2 cellular contexts compared by ENCODE assay signal in the genomic region with DNA sequence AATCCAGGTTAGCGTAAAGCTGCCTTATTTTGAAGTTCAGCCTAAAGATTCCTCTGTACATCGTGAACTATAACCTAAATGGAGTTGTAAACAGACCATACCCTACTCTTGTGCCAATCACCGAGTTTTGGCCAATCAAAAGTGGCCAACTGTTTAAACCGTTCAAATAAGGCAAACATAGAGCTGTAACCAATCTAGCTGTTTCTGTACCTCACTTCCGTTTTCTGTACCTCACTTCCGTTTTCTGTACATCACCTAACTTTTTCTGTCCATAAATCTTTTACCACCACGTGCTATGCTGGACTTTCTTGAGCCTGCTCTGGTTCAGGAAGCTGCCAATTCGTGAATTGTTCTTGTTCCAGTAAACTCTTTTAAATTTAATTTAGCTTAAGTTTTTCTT.
A peak's percentile ranks its signal among the peaks of the same experiment; 100 is the strongest.
TF ChIP-seq lines count a peak whose summit lies in the region.

No MANE protein-coding gene starts in this region.

TF ChIP-seq in HEK293T, 16 proteins besides CTCF, POLR2A, EP300 and RAD21 (continued from another document):
- TF ChIP-seq, protein P1, sequence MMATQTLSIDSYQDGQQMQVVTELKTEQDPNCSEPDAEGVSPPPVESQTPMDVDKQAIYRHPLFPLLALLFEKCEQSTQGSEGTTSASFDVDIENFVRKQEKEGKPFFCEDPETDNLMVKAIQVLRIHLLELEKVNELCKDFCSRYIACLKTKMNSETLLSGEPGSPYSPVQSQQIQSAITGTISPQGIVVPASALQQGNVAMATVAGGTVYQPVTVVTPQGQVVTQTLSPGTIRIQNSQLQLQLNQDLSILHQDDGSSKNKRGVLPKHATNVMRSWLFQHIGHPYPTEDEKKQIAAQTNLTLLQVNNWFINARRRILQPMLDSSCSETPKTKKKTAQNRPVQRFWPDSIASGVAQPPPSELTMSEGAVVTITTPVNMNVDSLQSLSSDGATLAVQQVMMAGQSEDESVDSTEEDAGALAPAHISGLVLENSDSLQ (IDR thresholded peaks at IDR 0.05), result 0 out of 2 replicates have a peak, but pooled peaks have one; percentile 3
- no peak for TF ChIP-seq FOXA1 (IDR thresholded peaks at IDR 0.05)
- TF ChIP-seq SP1 (IDR thresholded peaks at IDR 0.05), result no peak

TF ChIP-seq in GM12878, 131 proteins besides CTCF, POLR2A, EP300 and RAD21 (continued from another document):
- TF ChIP-seq, protein P2, sequence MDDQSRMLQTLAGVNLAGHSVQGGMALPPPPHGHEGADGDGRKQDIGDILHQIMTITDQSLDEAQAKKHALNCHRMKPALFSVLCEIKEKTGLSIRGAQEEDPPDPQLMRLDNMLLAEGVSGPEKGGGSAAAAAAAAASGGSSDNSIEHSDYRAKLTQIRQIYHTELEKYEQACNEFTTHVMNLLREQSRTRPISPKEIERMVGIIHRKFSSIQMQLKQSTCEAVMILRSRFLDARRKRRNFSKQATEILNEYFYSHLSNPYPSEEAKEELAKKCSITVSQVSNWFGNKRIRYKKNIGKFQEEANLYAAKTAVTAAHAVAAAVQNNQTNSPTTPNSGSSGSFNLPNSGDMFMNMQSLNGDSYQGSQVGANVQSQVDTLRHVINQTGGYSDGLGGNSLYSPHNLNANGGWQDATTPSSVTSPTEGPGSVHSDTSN (IDR thresholded peaks at IDR 0.05; ENCODE audit: insufficient replicate concordance, low read depth, low read length), result peak; percentile 27
- peak; percentile 45; the same call in 1 of the 2 replicates for TF ChIP-seq SPI1 (IDR thresholded peaks at IDR 0.05; ENCODE audit: borderline replicate concordance, insufficient read depth, low read depth, low read length)
- TF ChIP-seq, protein P1 (IDR thresholded peaks at IDR 0.05), result peak; percentile 84
- peak; percentile 54; the same call in 1 of the 2 replicates for TF ChIP-seq GABPA (IDR thresholded peaks at IDR 0.05; ENCODE audit: low read depth)
- TF ChIP-seq BHLHE40 (IDR thresholded peaks at IDR 0.05; ENCODE audit: borderline replicate concordance in 1 of 2, low read depth in 2 of 2, low read length in 1 of 2), result no peak
